In genomic region chr2:208441951-208442350, GRCh38 we compare ENCODE assay signal across 22 cellular contexts.
DNase-seq lines count a peak whose midpoint lies in the region.
"Had no signal": no experiment of that assay in that cellular context is flagged by ENCODE, and none has a peak within 500 bp of the region (broad histone marks: within the 10 kb centered on the region; RNA-seq: fewer than 3 reads in every experiment).

No MANE protein-coding gene starts in this region.

- peak; percentile 62 for DNase-seq in putamen (ENCODE audit: low spot score)
- DNase-seq in NCI-H1930 (lab: John Stamatoyannopoulos, UW): no peak
- DNase-seq: 8988T; ACHN; AML-193; BE2C; C1 segment of cervical spinal cord; Caco-2; Calu3; CD4-positive, alpha-beta memory T cell; CD4-positive, alpha-beta T cell; CD4-positive, CD25-positive, alpha-beta regulatory T cell; CD8-positive, alpha-beta memory T cell; CD8-positive, alpha-beta T cell; COR-L47; DMS 273 treated with DMSO at 0.1 percent for 48 hours; DMS153; DMS53; DMS79; DMS79 treated with DMSO at 0.1 percent for 48 hours; DND-41; EL had no signal
